Comparison of ENCODE assay signal across 34 cellular contexts in the genomic region with DNA sequence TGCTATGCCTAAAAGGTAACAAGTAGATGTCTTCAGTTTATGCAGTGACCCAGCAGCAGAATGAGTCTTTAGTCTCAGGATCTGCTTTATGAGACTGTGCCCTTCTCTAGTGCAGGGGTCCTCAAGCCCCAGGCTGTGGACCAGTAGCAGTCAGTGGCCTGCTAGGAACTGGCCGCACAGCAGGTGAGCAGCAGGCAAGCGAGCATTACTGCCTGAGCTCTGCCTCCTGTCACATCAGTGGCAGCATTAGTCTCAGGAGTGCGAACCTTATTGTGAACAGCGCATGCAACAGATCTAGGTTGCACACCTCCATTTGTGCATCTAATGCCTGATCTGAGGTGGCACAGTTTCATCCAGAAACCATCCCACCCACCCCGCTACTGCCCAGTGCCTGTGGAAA. TPM values are rescaled to one million over a fixed set of nuclear protein-coding genes. Genes with fewer than 3 reads are reported as not detected.
"Had no signal": no experiment of that assay in that cellular context is flagged by ENCODE, and none has a peak within 500 bp of the region (broad histone marks: within the 10 kb centered on the region; RNA-seq: fewer than 3 reads in every experiment).

No MANE protein-coding gene starts in this region.

- H3K9me3 ChIP-seq: mucosa of descending colon, neutrophil, vagina had no signal

- H3K27me3 ChIP-seq: heart left ventricle, neutrophil, sigmoid colon, vagina had no signal

- H3K36me3 Mint-ChIP-seq: immature natural killer cell had no signal

- ATAC-seq: activated naive CD8-positive, alpha-beta T cell treated with anti-CD3 and anti-CD28 coated beads, Interleukin-2, amount 50 U/mL, for 24 hours; esophagus mucosa; heart left ventricle; mucosa of descending colon; stimulated activated memory B cell treated with anti-CD40 and anti-IgM and Interleukin-4, amounts not matched to agents 10 μg/mL and 1 μg/mL and 100 μg/mL, for 72 hours; stimulated activated naive CD8-positive, alpha-beta T cell treated with anti-CD3 and anti-CD28 coated beads, Interleukin-15, amount 100 ng/mL, for 72 hours had no signal

- H3K4me3 ChIP-seq: heart left ventricle, left ventricle myocardium inferior, lung, mucosa of descending colon, sigmoid colon, vagina had no signal

- H3K27me3 Mint-ChIP-seq: activated naive CD4-positive, alpha-beta T cell treated with anti-CD3 and anti-CD28 coated beads, Interleukin-2, amount 50 U/mL, for 24 hours; stimulated activated naive CD8-positive, alpha-beta T cell treated with anti-CD3 and anti-CD28 coated beads, Interleukin-15, amount 100 ng/mL, for 72 hours; type B pancreatic cell had no signal

- DNase-seq: activated CD4-positive, alpha-beta memory T cell treated with anti-CD3 and anti-CD28 coated beads, Interleukin-2, amount 10 ng/mL, durations not matched to agents 7 days and 5 days; activated CD4-positive, alpha-beta T cell treated with anti-CD3 and anti-CD28 coated beads, Interleukin-2, amount 10 ng/mL, durations not matched to agents 7 days and 5 days; activated CD4-positive, CD25-positive, alpha-beta regulatory T cell treated with anti-CD3 and anti-CD28 coated beads, Interleukin-2, amount 50 U/mL, for 72 hours; activated naive CD8-positive, alpha-beta T cell treated with anti-CD3 and anti-CD28 coated beads, Interleukin-2, amount 50 U/mL, for 24 hours; activated T-cell treated with anti-CD3 and anti-CD28 coated beads, Interleukin-2, amount 50 U/mL, for 48 hours; amygdala; caudate nucleus; cortex of kidney; foreskin fibroblast; heart left ventricle; hypothalamus; immature natural killer cell; kidney glomerular epithelial cell; left ventricle myocardium inferior; mucosa of descending colon; sigmoid colon; small intestine; stimulated activated CD4-positive, alpha-beta T cell treated with anti-CD3 and anti-CD28 coated beads, Interleukin-1b, Interleukin-23, amount 100 ng/mL, for 48 hours; stimulated activated CD4-positive, alpha-beta T cell treated with anti-CD3 and anti-CD28 coated beads, Interleukin-4, amount 100 ng/mL, for 4 hours; stimulated activated CD8-positive, alpha-beta memory T cell treated with anti-CD3 and anti-CD28 coated beads, Interleukin-4, amount 100 ng/mL, for 48 hours; stimulated activated naive CD8-positive, alpha-beta T cell treated with anti-CD3 and anti-CD28 coated beads, Interleukin-15, amount 100 ng/mL, for 72 hours; substantia nigra; T-helper 9 cell; WERI-Rb-1 had no signal

- H3K36me3 ChIP-seq: left ventricle myocardium inferior, neutrophil, sigmoid colon, vagina, WERI-Rb-1 had no signal

- H3K9me3 Mint-ChIP-seq: activated T-helper 2 cell treated with anti-CD3 and anti-CD28 coated beads, Interferon-gamma antibody, Interleukin-2, Interleukin-4, amounts not matched to agents 10 μg/mL and 5 μg/mL and 100 μg/mL, durations not matched to agents 14 hours and 24 hours and 36 hours; natural killer cell treated with Interleukin-12 subunit alpha and Interleukin-12 subunit beta and Interleukin-15 and Interleukin-18, amount 100 ng/mL, for 72 hours; T-helper 1 cell treated with Interleukin-12 subunit alpha and Interleukin-12 subunit beta and Interleukin-4 antibody, amounts not matched to agents 30 μg/mL and 1 μg/mL, for 36 hours had no signal

- H3K27ac Mint-ChIP-seq: activated CD4-positive, alpha-beta memory T cell treated with anti-CD3 and anti-CD28 coated beads, Interleukin-2, amount 10 ng/mL, durations not matched to agents 7 days and 5 days; activated CD4-positive, alpha-beta T cell treated with anti-CD3 and anti-CD28 coated beads, Interleukin-2, amount 10 ng/mL, durations not matched to agents 7 days and 5 days; activated naive CD4-positive, alpha-beta T cell treated with anti-CD3 and anti-CD28 coated beads, Interleukin-2, amount 50 U/mL, for 24 hours; activated naive CD8-positive, alpha-beta T cell treated with anti-CD3 and anti-CD28 coated beads, Interleukin-2, amount 50 U/mL, for 24 hours; activated T-helper 2 cell treated with anti-CD3 and anti-CD28 coated beads, Interferon-gamma antibody, Interleukin-2, Interleukin-4, amounts not matched to agents 10 μg/mL and 5 μg/mL and 100 μg/mL, durations not matched to agents 14 hours and 24 hours and 36 hours; immature natural killer cell; natural killer cell treated with Interleukin-12 subunit alpha and Interleukin-12 subunit beta and Interleukin-15 and Interleukin-18, amount 100 ng/mL, for 72 hours; stimulated activated memory B cell treated with anti-CD40 and anti-IgM and Interleukin-4, amounts not matched to agents 10 μg/mL and 1 μg/mL and 100 μg/mL, for 72 hours; stimulated activated naive CD8-positive, alpha-beta T cell treated with anti-CD3 and anti-CD28 coated beads, Interleukin-15, amount 100 ng/mL, for 72 hours; T-helper 1 cell treated with Interleukin-12 subunit alpha and Interleukin-12 subunit beta and Interleukin-4 antibody, amounts not matched to agents 30 μg/mL and 1 μg/mL, for 36 hours; type B pancreatic cell had no signal

- H3K4me3 Mint-ChIP-seq: activated CD4-positive, alpha-beta memory T cell treated with anti-CD3 and anti-CD28 coated beads, Interleukin-2, amount 10 ng/mL, durations not matched to agents 7 days and 5 days; activated CD4-positive, alpha-beta T cell treated with anti-CD3 and anti-CD28 coated beads, Interleukin-2, amount 10 ng/mL, durations not matched to agents 7 days and 5 days; activated naive CD4-positive, alpha-beta T cell treated with anti-CD3 and anti-CD28 coated beads, Interleukin-2, amount 50 U/mL, for 24 hours; activated naive CD8-positive, alpha-beta T cell treated with anti-CD3 and anti-CD28 coated beads, Interleukin-2, amount 50 U/mL, for 24 hours; immature natural killer cell; natural killer cell treated with Interleukin-12 subunit alpha and Interleukin-12 subunit beta and Interleukin-15 and Interleukin-18, amount 100 ng/mL, for 72 hours; stimulated activated memory B cell treated with anti-CD40 and anti-IgM and Interleukin-4, amounts not matched to agents 10 μg/mL and 1 μg/mL and 100 μg/mL, for 72 hours; stimulated activated naive CD8-positive, alpha-beta T cell treated with anti-CD3 and anti-CD28 coated beads, Interleukin-15, amount 100 ng/mL, for 72 hours; T-helper 1 cell treated with Interleukin-12 subunit alpha and Interleukin-12 subunit beta and Interleukin-4 antibody, amounts not matched to agents 30 μg/mL and 1 μg/mL, for 36 hours; type B pancreatic cell had no signal

- H3K4me1 Mint-ChIP-seq: immature natural killer cell; stimulated activated naive CD8-positive, alpha-beta T cell treated with anti-CD3 and anti-CD28 coated beads, Interleukin-15, amount 100 ng/mL, for 72 hours had no signal

- H3K27ac ChIP-seq: heart left ventricle, left ventricle myocardium inferior, neutrophil, sigmoid colon, vagina, WERI-Rb-1 had no signal

RNA-seq across cellular contexts. Expression of a gene that starts 38.4 kb away (rescaled TPM):
- polyA plus RNA-seq: immature natural killer cell had no signal
